8 cellular contexts compared by ENCODE assay signal in genomic region chr2:88591684-88592083, GRCh38.
"Had no signal": no experiment of that assay in that cellular context is flagged by ENCODE, and none has a peak within 500 bp of the region (broad histone marks: within the 10 kb centered on the region; RNA-seq: fewer than 3 reads in every experiment).

No MANE protein-coding gene starts in this region.

- FAIRE-seq: bronchial epithelial cell had no signal

- DNase-seq: aorta; sigmoid colon; stimulated activated CD4-positive, alpha-beta T cell treated with anti-CD3 and anti-CD28 coated beads, Interleukin-1b, Interleukin-23, amount 100 ng/mL, for 48 hours had no signal

- H3K4me3 ChIP-seq: gastrocnemius medialis, sigmoid colon, transverse colon had no signal

- H3K9me3 ChIP-seq: gastrocnemius medialis, sigmoid colon, transverse colon had no signal

- H3K79me2 ChIP-seq: parathyroid adenoma had no signal

- H3K27me3 ChIP-seq: gastrocnemius medialis, sigmoid colon, transverse colon had no signal

- H3K4me1 ChIP-seq: gastrocnemius medialis, parathyroid adenoma, sigmoid colon, transverse colon had no signal

- H3K9ac ChIP-seq: parathyroid adenoma had no signal

- H3K27ac ChIP-seq: epithelial cell of prostate, gastrocnemius medialis, parathyroid adenoma, sigmoid colon, transverse colon had no signal

- H2AFZ ChIP-seq: parathyroid adenoma had no signal
